In the genomic region with DNA sequence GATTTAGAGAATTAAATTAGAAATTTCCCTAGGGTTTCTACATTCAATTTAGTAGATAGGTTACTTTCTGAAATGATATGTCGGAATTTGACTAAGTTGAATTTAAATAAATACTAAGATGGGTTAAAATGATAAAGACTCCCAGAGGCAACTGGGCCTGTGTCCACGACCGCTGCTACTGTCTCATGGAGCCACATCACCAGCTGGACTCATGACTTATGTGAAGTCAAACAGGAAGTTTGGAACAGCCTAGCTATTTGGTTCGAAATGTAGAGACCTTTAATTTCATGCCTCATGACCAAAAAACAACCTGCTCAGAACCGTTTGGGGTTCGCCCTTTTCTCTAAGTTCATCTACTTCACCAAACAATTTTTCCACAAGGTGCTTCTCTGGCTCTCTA, we compare ENCODE assay signal across 16 cellular contexts.
"Had no signal": no experiment of that assay in that cellular context is flagged by ENCODE, and none has a peak within 500 bp of the region (broad histone marks: within the 10 kb centered on the region; RNA-seq: fewer than 3 reads in every experiment).

No MANE protein-coding gene starts in this region.

- H3K27me3 ChIP-seq: right lobe of liver had no signal

- DNase-seq: activated CD4-positive, alpha-beta T cell treated with anti-CD3 and anti-CD28 coated beads for 48 hours; activated CD8-positive, alpha-beta memory T cell treated with anti-CD3 and anti-CD28 coated beads, Interleukin-2, amount 50 U/mL, for 48 hours; activated CD8-positive, alpha-beta T cell treated with anti-CD3 and anti-CD28 coated beads, Interleukin-2, amount 10 ng/mL, durations not matched to agents 7 days and 5 days; activated naive CD4-positive, alpha-beta T cell treated with Interleukin-2 at 50 U/mL for 16 hours; central memory CD4-positive, alpha-beta T cell; effector CD8-positive, alpha-beta T cell; hippocampal formation; naive thymus-derived CD4-positive, alpha-beta T cell; right lobe of liver; stimulated activated CD4-positive, alpha-beta T cell treated with anti-CD3 and anti-CD28 coated beads, Interleukin-4, amount 100 ng/mL, for 1 hour; stimulated activated CD8-positive, alpha-beta memory T cell treated with anti-CD3 and anti-CD28 coated beads, Interleukin-4, amount 100 ng/mL, for 48 hours; stimulated activated naive CD8-positive, alpha-beta T cell treated with anti-CD3 and anti-CD28 coated beads, Interleukin-15, Interleukin-2, amounts not matched to agents 100 U/mL and 50 U/mL, for 24 hours; T-helper 17 cell had no signal

- H3K36me3 Mint-ChIP-seq: WTC11 had no signal

- H3K9me3 ChIP-seq: right lobe of liver had no signal

- ATAC-seq: activated CD8-positive, alpha-beta T cell treated with anti-CD3 and anti-CD28 coated beads, Interleukin-2, amount 10 ng/mL, durations not matched to agents 7 days and 5 days; naive thymus-derived CD4-positive, alpha-beta T cell; right lobe of liver; stimulated activated naive CD8-positive, alpha-beta T cell treated with anti-CD3 and anti-CD28 coated beads, Interleukin-15, Interleukin-2, amounts not matched to agents 100 U/mL and 50 U/mL, for 24 hours; T-helper 17 cell; WTC11 had no signal

- H3K27ac Mint-ChIP-seq: activated CD8-positive, alpha-beta T cell treated with anti-CD3 and anti-CD28 coated beads, Interleukin-2, amount 10 ng/mL, durations not matched to agents 7 days and 5 days; naive thymus-derived CD4-positive, alpha-beta T cell; T-helper 17 cell; WTC11 had no signal

- H3K4me3 ChIP-seq: coronary artery, lung, right lobe of liver had no signal

- H3K27ac ChIP-seq: right lobe of liver had no signal

- H3K4me1 Mint-ChIP-seq: T-helper 17 cell had no signal

- H3K4me3 Mint-ChIP-seq: activated CD8-positive, alpha-beta T cell treated with anti-CD3 and anti-CD28 coated beads, Interleukin-2, amount 10 ng/mL, durations not matched to agents 7 days and 5 days; naive thymus-derived CD4-positive, alpha-beta T cell; T-helper 17 cell; WTC11 had no signal
